Comparison of ENCODE assay signal across 8 cellular contexts in genomic region chr14:35046048-35046750, GRCh38. TPM values are rescaled to one million over a fixed set of nuclear protein-coding genes. Genes with fewer than 3 reads are reported as not detected.
A peak's percentile ranks its signal among the peaks of the same experiment; 100 is the strongest.
DNase-seq lines count a peak whose midpoint lies in the region; ATAC-seq and TF ChIP-seq lines count a peak whose summit lies in the region.

FAM177A1 (plus strand) TSS chr14:35046272; CDS start chr14:35046464, 192 bp downstream.

- POLR2A ChIA-PET in PC-3 (lab: Charles Lee; ENCODE audit: unreplicated experiment), result interaction anchor here (0.5 to 1.9 kb wide), 17 partner anchors 10 to 781 kb away, joined by 3 to 13 read pairs (median 3); partner anchors contain the start of genes PPP2R3C, PRORP and SRP54

- H3K9ac ChIP-seq in PC-3 (ENCODE audit: low read length), result peak within 1 kb of the TSS; percentile 82

- H2AFZ ChIP-seq in PC-3 (ENCODE audit: low read length), result peak within 1 kb of the TSS; percentile 94

- peak within 1 kb of the TSS; percentile 84 for H3K4me3 ChIP-seq in Jurkat, Clone E6-1 (ENCODE audit: low read length)
- H3K4me3 ChIP-seq in PC-3 (ENCODE audit: low read length), result peak within 1 kb of the TSS; percentile 87
- H3K4me3 ChIP-seq in mucosa of descending colon, result peak within 1 kb of the TSS; percentile 67

- DNase-seq in DMS153 treated with DMSO at 0.1 percent for 48 hours (lab: John Stamatoyannopoulos, UW; ENCODE audit: unreplicated experiment), result peak; percentile 91
- peak; percentile 93 for DNase-seq in Jurkat, Clone E6-1 (ENCODE audit: low read depth, low spot score)
- peak; percentile 96 for DNase-seq in PC-3
- peak; percentile 99 for DNase-seq in activated T-cell treated with anti-CD3 and anti-CD28 coated beads for 48 hours (ENCODE audit: low read depth)
- peak; percentile 79 for DNase-seq in epithelial cell of prostate (ENCODE audit: low read depth, low spot score)
- peak; percentile 99 to 100 (median 100) for DNase-seq in mucosa of descending colon
- peak; percentile 95 to 98 for DNase-seq in stimulated activated CD8-positive, alpha-beta memory T cell treated with anti-CD3 and anti-CD28 coated beads, Interleukin-4, amount 100 ng/mL, for 1 hour (ENCODE audit: low read depth in 2 of 2, low spot score in 1 of 2)

- intact Hi-C loops in PC-3 (cut with micrococcal nuclease), result loop anchor here (1.0 to 5.0 kb wide), 4 partner anchors 36 to 359 kb away; partner anchors contain the start of genes NFKBIA, PRORP and SRP54
- intact Hi-C loops in mucosa of descending colon (cut with DNase I, micrococcal nuclease), result no loop called here

- peak; percentile 88 for ATAC-seq in GM21717 (IDR thresholded peaks at IDR 0.05; ENCODE audit: unreplicated experiment)
- peak; percentile 87 for ATAC-seq in PC-3
- ATAC-seq in mucosa of descending colon, result peak; percentile 96

- no TSS peak for BruUV-seq in PC-3 (replicated peaks; lab: Mats Ljungman, UMichigan)

- H3K79me2 ChIP-seq in PC-3 (ENCODE audit: low read length), result peaks cover 31% of the 10 kb centered on the region

- no peaks in the 10 kb centered on the region for H3K9me2 ChIP-seq in PC-3 (replicated peaks; ENCODE audit: low read length)

- H3F3A ChIP-seq in PC-3 (ENCODE audit: low read length, unreplicated experiment), result peaks cover 2% of the 10 kb centered on the region

- TF ChIP-seq CTCF in PC-3 (conservative IDR thresholded peaks at IDR 0.05; ENCODE audit: low read depth, low read length), result no peak
- no peak for TF ChIP-seq CTCF in mucosa of descending colon (IDR thresholded peaks at IDR 0.05)

- CTCF ChIA-PET in PC-3 (lab: Charles Lee), result no interaction called here

- H3K36me3 ChIP-seq in PC-3 (ENCODE audit: low read depth, low read length) (peaks cover 4% of the 10 kb centered on the region; the same call in 1 of the 2 replicates), mucosa of descending colon (ENCODE audit: low read depth) (no peaks in the 10 kb centered on the region)

- H3K27ac ChIP-seq in PC-3 (ENCODE audit: low read length), result peak within 1 kb of the TSS; percentile 75
- H3K27ac ChIP-seq in epithelial cell of prostate, result peak within 1 kb of the TSS; percentile 95

- H3K9me3 ChIP-seq in PC-3 (ENCODE audit: low read length) (no peaks in the 10 kb centered on the region), mucosa of descending colon (no peaks in the 10 kb centered on the region)

- H4K20me1 ChIP-seq in PC-3 (ENCODE audit: low read length), result no peaks in the 10 kb centered on the region

- no peaks in the 10 kb centered on the region for H3K27me3 ChIP-seq in PC-3 (ENCODE audit: low read length)

- H3K4me1 ChIP-seq in PC-3 (ENCODE audit: insufficient read depth, low read length) (peaks cover 32% of the 10 kb centered on the region), mucosa of descending colon (ENCODE audit: low read depth) (peaks cover 23% of the 10 kb centered on the region)

- peak within 1 kb of the TSS; percentile 94 for H3K4me2 ChIP-seq in PC-3 (ENCODE audit: low read length)

RNA-seq across cellular contexts. Expression of gene FAM177A1, which starts in this region (rescaled TPM):
- 47.3 TPM for polyA plus RNA-seq in Jurkat, Clone E6-1 (2012; ENCODE audit: insufficient read depth, insufficient read length)
- 36.2 and 62.8 TPM in 2 replicates for total RNA-seq in PC-3 (2014; rRNA removed)
- total RNA-seq in mucosa of descending colon, result 100 to 1,000 TPM in 2 of 3 donors, 10 to 100 TPM in 1; 98.1 to 152 (median 142) TPM

Comparison
In these comparisons a context has a peak if more than half of its experiments do, and no peak if none do; other contexts are left out.
1. Peak in every context shown above with its lines: DNase-seq, ATAC-seq, H3K4me3 ChIP-seq and H3K27ac ChIP-seq.